ENCODE assay signal across 27 cellular contexts in genomic region chr5:159903134-159903533, GRCh38. TPM values are rescaled to one million over a fixed set of nuclear protein-coding genes. Genes with fewer than 3 reads are reported as not detected.
A peak's percentile ranks its signal among the peaks of the same experiment; 100 is the strongest.
DNase-seq lines count a peak whose midpoint lies in the region; ATAC-seq, FAIRE-seq and TF ChIP-seq lines count a peak whose summit lies in the region.
"Had no signal": no experiment of that assay in that cellular context is flagged by ENCODE, and none has a peak within 500 bp of the region (broad histone marks: within the 10 kb centered on the region; RNA-seq: fewer than 3 reads in every experiment).

No MANE protein-coding gene starts in this region.

- no peak overlapping the region for H3K23ac ChIP-seq in IMR-90 (ENCODE audit: low read depth, low read length)
- H3K23ac ChIP-seq in H1 (ENCODE audit: insufficient read length) = no peak overlapping the region

- no peaks in the 10 kb centered on the region for H3K23me2 ChIP-seq in H1 (ENCODE audit: low read depth, low read length)

- no peak for TF ChIP-seq RAD21 in IMR-90 (IDR thresholded peaks at IDR 0.05; ENCODE audit: low read length)
- TF ChIP-seq RAD21 in H1 (IDR thresholded peaks at IDR 0.05 in 1 of 2, conservative IDR thresholded peaks at IDR 0.05 in 1 of 2; ENCODE audit: low read depth in 2 of 2, low read length in 2 of 2) = no peak

- no peaks in the 10 kb centered on the region for H3K79me1 ChIP-seq in IMR-90 (ENCODE audit: low read depth in 1 of 2, low read length in 2 of 2)
- H3K79me1 ChIP-seq in H1 (ENCODE audit: low read depth, low read length) = no peaks in the 10 kb centered on the region

- no peak overlapping the region for H2BK120ac ChIP-seq in IMR-90 (ENCODE audit: low read depth, low read length)
- H2BK120ac ChIP-seq in H1 (replicated peaks; ENCODE audit: low read depth, low read length) = no peak overlapping the region

- no peak overlapping the region for H3K9ac ChIP-seq in IMR-90 (ENCODE audit: low read depth, low read length)
- no peak overlapping the region for H3K9ac ChIP-seq in H1 (replicated peaks in 1 of 4; ENCODE audit: extremely low read depth in 1 of 4, low read depth in 3 of 4, low read length in 3 of 4)

- no peak overlapping the region for H2AFZ ChIP-seq in IMR-90 (replicated peaks; ENCODE audit: low read length, poor library complexity)
- peak overlapping the region; percentile 66; the same call in 1 of the 2 replicates for H2AFZ ChIP-seq in H1 (ENCODE audit: low read length)

- no peaks in the 10 kb centered on the region for H3K9me3 ChIP-seq in IMR-90 (ENCODE audit: control insufficient read depth, insufficient read depth, low read length)
- no peaks in the 10 kb centered on the region for H3K9me3 ChIP-seq in H1 (ENCODE audit: insufficient read depth in 2 of 2, low read depth in 1 of 2, low read length in 1 of 2)
- H3K9me3 ChIP-seq: adrenal gland, gastrocnemius medialis, sigmoid colon, thoracic aorta, uterus had no signal

- H3K9me1 ChIP-seq in IMR-90 (ENCODE audit: insufficient read depth, low read length) = no peaks in the 10 kb centered on the region

- BruUV-seq in IMR-90 (replicated peaks; lab: Mats Ljungman, UMichigan) = no TSS peak

- no peak overlapping the region for H2BK15ac ChIP-seq in IMR-90 (ENCODE audit: low read depth, low read length)
- no peak overlapping the region for H2BK15ac ChIP-seq in H1 (ENCODE audit: low read length)

- no peak for TF ChIP-seq POLR2A in IMR-90 (IDR thresholded peaks at IDR 0.05; ENCODE audit: low read depth, low read length)
- no peak for TF ChIP-seq POLR2A in H1 (IDR thresholded peaks at IDR 0.05; ENCODE audit: control extremely low read depth in 1 of 2, low read depth in 2 of 2, low read length in 2 of 2)

- no peak overlapping the region for H3K27ac ChIP-seq in IMR-90 (ENCODE audit: insufficient read depth, low read length)
- H3K27ac ChIP-seq in RWPE1 = peak overlapping the region; percentile 52
- no peak overlapping the region for H3K27ac ChIP-seq in H1 (ENCODE audit: low read depth, low read length)
- H3K27ac ChIP-seq: adrenal gland, brain microvascular endothelial cell, gastrocnemius medialis, sigmoid colon, thoracic aorta had no signal

- no peak overlapping the region for H2BK12ac ChIP-seq in H1 (ENCODE audit: low read depth, low read length)

- H4K20me1 ChIP-seq in IMR-90 (ENCODE audit: insufficient read depth, low read length) (no peaks in the 10 kb centered on the region), H1 (replicated peaks in 1 of 2; ENCODE audit: control insufficient read depth in 1 of 2, insufficient read depth in 2 of 2, low read length in 2 of 2) (no peaks in the 10 kb centered on the region)

- H3K36me3 ChIP-seq in IMR-90 (ENCODE audit: control insufficient read depth, insufficient read depth, low read length) (no peaks in the 10 kb centered on the region), H1 (ENCODE audit: control insufficient read depth in 2 of 4, insufficient read depth in 4 of 4, low read length in 3 of 4) (no peaks in the 10 kb centered on the region)
- H3K36me3 ChIP-seq: adrenal gland, brain microvascular endothelial cell, gastrocnemius medialis, sigmoid colon, thoracic aorta, uterus had no signal

- no peak overlapping the region for H2AK9ac ChIP-seq in IMR-90 (replicated peaks; ENCODE audit: low read depth, low read length, poor library complexity)

- 0 out of 2 replicates have a peak overlapping the region, but pooled peaks have one; percentile 2 for H3K4ac ChIP-seq in IMR-90 (ENCODE audit: low read depth, low read length)
- H3K4ac ChIP-seq in H1 (replicated peaks; ENCODE audit: insufficient read length, low read depth, low read length) = no peak overlapping the region

- TF ChIP-seq CTCF in IMR-90 (conservative IDR thresholded peaks at IDR 0.05; ENCODE audit: low read depth, low read length) (no peak), RWPE1 (conservative IDR thresholded peaks at IDR 0.05; ENCODE audit: low read depth) (no peak), H1 (IDR thresholded peaks at IDR 0.05; ENCODE audit: control extremely low read depth in 1 of 3, insufficient read depth in 1 of 3, low read depth in 1 of 3, low read length in 3 of 3) (no peak)

- H3K14ac ChIP-seq in IMR-90 (replicated peaks; ENCODE audit: low read depth, low read length) (no peak overlapping the region), H1 (ENCODE audit: insufficient read length) (no peak overlapping the region)

- H2BK20ac ChIP-seq in IMR-90 (ENCODE audit: low read depth, low read length) (no peak overlapping the region), H1 (ENCODE audit: low read length) (no peak overlapping the region)

- in situ Hi-C loops in IMR-90 (cut with MboI; ENCODE audit: low sequenced_read_pairs) = no loop called here

- H4K8ac ChIP-seq in IMR-90 (ENCODE audit: low read depth in 2 of 2, low read length in 2 of 2) = no peak overlapping the region
- H4K8ac ChIP-seq in H1 (ENCODE audit: extremely low read depth, insufficient read depth, low read length) = no peak overlapping the region; the same call in 1 of the 2 replicates

- H3K4me1 ChIP-seq in IMR-90 (ENCODE audit: control insufficient read depth, insufficient read depth, low read length) (peaks cover 6% of the 10 kb centered on the region), H1 (replicated peaks in 1 of 4; ENCODE audit: control insufficient read depth in 3 of 4, insufficient read depth in 4 of 4, low read length in 3 of 4) (no peaks in the 10 kb centered on the region; a peak in 1 of 7 replicates)
- H3K4me1 ChIP-seq: adrenal gland, gastrocnemius medialis, sigmoid colon, uterus had no signal

- H3K79me2 ChIP-seq in H1 (ENCODE audit: control insufficient read depth in 1 of 2, insufficient read depth in 2 of 2, low read length in 2 of 2) = no peaks in the 10 kb centered on the region

- H3K18ac ChIP-seq in IMR-90 (ENCODE audit: low read depth, low read length) = no peak overlapping the region
- H3K18ac ChIP-seq in H1 (ENCODE audit: extremely low read depth, low read length) = no peak overlapping the region

- H2BK5ac ChIP-seq in IMR-90 (ENCODE audit: low read depth, low read length, poor library complexity, severe bottlenecking) (no peak overlapping the region), H1 (ENCODE audit: low read depth, low read length) (no peak overlapping the region)

- peaks cover 6% of the 10 kb centered on the region; the same call in 1 of the 2 replicates for H3K27me3 ChIP-seq in IMR-90 (ENCODE audit: control insufficient read depth, insufficient read depth, low read length)
- H3K27me3 ChIP-seq in H1 (replicated peaks in 1 of 4; ENCODE audit: control insufficient read depth in 3 of 4, extremely low read depth in 1 of 4, insufficient read depth in 3 of 4, low read length in 3 of 4) = no peaks in the 10 kb centered on the region
- H3K27me3 ChIP-seq: brain microvascular endothelial cell, gastrocnemius medialis, sigmoid colon, uterus had no signal

- no CpG with 5 or more reads among the region's 1 CpG for WGBS in IMR-90 (ENCODE audit: extremely low coverage in 2 of 2, insufficient read length in 1 of 2), 2 experiments
- 81% methylated on average over 1 of the region's 1 CpG; no CpG with 5 or more reads in 1 of the 2 experiments for WGBS in H1 (ENCODE audit: extremely low coverage in 1 of 2, insufficient coverage in 1 of 2, insufficient read length in 1 of 2, insufficient replicate concordance in 2 of 2, low coverage in 1 of 2, low lambda C conversion rate in 2 of 2, missing lambda C conversion rate in 1 of 2), 2 experiments

- no peak overlapping the region for H3K56ac ChIP-seq in IMR-90 (ENCODE audit: extremely low read depth, insufficient read depth, low read length)
- no peak overlapping the region for H3K56ac ChIP-seq in H1 (replicated peaks; ENCODE audit: insufficient read length, low read depth, low read length)

- H2AK5ac ChIP-seq in IMR-90 (ENCODE audit: low read depth, low read length) (no peak overlapping the region), H1 (ENCODE audit: low read depth, low read length) (no peak overlapping the region)

- H3K4me3 ChIP-seq in IMR-90 (ENCODE audit: insufficient read depth, low read depth, low read length) (no peak overlapping the region), H1 (ENCODE audit: extremely low read depth in 1 of 4, insufficient read depth in 2 of 4, low read depth in 3 of 4, low read length in 4 of 4) (no peak overlapping the region)
- H3K4me3 ChIP-seq: adrenal gland, gastrocnemius medialis, sigmoid colon, thoracic aorta, uterus had no signal

- DNase-seq in IMR-90 (no peak), RWPE1 (ENCODE audit: low spot score) (no peak), H1 (ENCODE audit: low read depth in 1 of 2, low spot score in 2 of 2) (no peak), renal cortical epithelial cell (ENCODE audit: low read depth) (peak; percentile 44), SW 1271 (lab: John Stamatoyannopoulos, UW) (no peak), OCI-M2 (lab: John Stamatoyannopoulos, UW; ENCODE audit: unreplicated experiment) (no peak), EL (no peak)
- DNase-seq: activated CD4-positive, alpha-beta T cell treated with anti-CD3 and anti-CD28 coated beads, Interleukin-2, amount 50 U/mL, for 1 hour; activated naive CD4-positive, alpha-beta T cell treated with anti-CD3 and anti-CD28 coated beads for 36 hours; activated T-cell treated with anti-CD3 and anti-CD28 coated beads, Interleukin-2, amount 50 U/mL, for 72 hours; adrenal gland; AML-193; CD8-positive, alpha-beta T cell; DMS 273 treated with DMSO at 0.1 percent for 48 hours; effector memory CD8-positive, alpha-beta T cell; gastrocnemius medialis; H7; hippocampal formation; NCI-H1417; NCI-H2029 treated with DMSO at 0.1 percent for 48 hours; sigmoid colon; T-helper 9 cell; uterus had no signal

- dilution Hi-C loops in IMR-90 (cut with HindIII; ENCODE audit: low sequenced_read_pairs, unreplicated experiment) = no loop called here

- POLR2A ChIA-PET in IMR-90 (lab: Charles Lee; ENCODE audit: unreplicated experiment) (no interaction called here), RWPE1 (lab: Yijun Ruan, JAX; ENCODE audit: low non-redundant PET) (no interaction called here), H1 (lab: Charles Lee; ENCODE audit: partially characterized antibody) (no interaction called here)

- FAIRE-seq in H1 (lab: Jason Lieb, UNC) = no peak
- FAIRE-seq: colon had no signal

- intact Hi-C loops in IMR-90 (cut with micrococcal nuclease) = no loop called here

- H4K5ac ChIP-seq in IMR-90 (ENCODE audit: low read depth, low read length) = no peak overlapping the region
- H4K5ac ChIP-seq in H1 (ENCODE audit: insufficient read length, low read depth, low read length) = no peak overlapping the region

- H3K4me2 ChIP-seq in IMR-90 (ENCODE audit: low read depth, low read length) (no peak overlapping the region), H1 (ENCODE audit: insufficient read depth in 1 of 2, low read depth in 2 of 2, low read length in 2 of 2) (no peak overlapping the region)

- CTCF ChIA-PET in IMR-90 (lab: Yijun Ruan, JAX) (no interaction called here), RWPE1 (lab: Yijun Ruan, JAX) (interaction anchor here (0.6 to 1.2 kb wide), 2 partner anchors 13 to 26 kb away, joined by 3 to 4 read pairs; no protein-coding TSS in a partner anchor), H1 (lab: Charles Lee; ENCODE audit: partially characterized antibody) (interaction anchor here (0.9 to 1.3 kb wide), 3 partner anchors 9 to 461 kb away, joined by 3 to 4 read pairs (median 4); no protein-coding TSS in a partner anchor)

- TF ChIP-seq EP300 in H1 (IDR thresholded peaks at IDR 0.05; ENCODE audit: borderline replicate concordance in 1 of 2, low read depth in 2 of 2, low read length in 2 of 2) = no peak

- ATAC-seq in IMR-90 (ENCODE audit: low read depth) = no peak
- ATAC-seq: activated T-cell treated with anti-CD3 and anti-CD28 coated beads, Interleukin-2, amount 50 U/mL, for 72 hours; CD8-positive, alpha-beta T cell; effector memory CD8-positive, alpha-beta T cell; esophagus mucosa; gastrocnemius medialis had no signal

- H4K91ac ChIP-seq in IMR-90 (ENCODE audit: insufficient read depth, low read depth, low read length) (no peak overlapping the region), H1 (replicated peaks; ENCODE audit: insufficient read length, low read length) (no peak overlapping the region)

RNA-seq across cellular contexts. Expression of gene ADRA1B, which starts 13.1 kb away (rescaled TPM):
- total RNA-seq in IMR-90 (2012; rRNA removed) = 0.18 and 0.56 TPM in 2 replicates
- 1.5 and 1.6 TPM in 2 replicates for polyA plus RNA-seq in IMR-90 (2012; rRNA removed)
- 0.76 and 1.5 TPM in 2 replicates for polyA plus RNA-seq in IMR-90 (2012; cell fraction: cytosol; rRNA removed)
- 0.54 and 1.4 TPM in 2 replicates for polyA plus RNA-seq in IMR-90 (2012; cell fraction: nucleus; rRNA removed; ENCODE audit: low replicate concordance)
- total RNA-seq in H1 (2021; fragmentation: NEBNext Ultra II Directional; extraction: Animal tissue kit (Norgen Biotek cat#: 25700)) = not detected in 2 replicates
- polyA plus RNA-seq in H1 (2011; rRNA removed) = 0.08 TPM in 1 of 2 replicates, not detected in the other
- not detected for polyA plus RNA-seq in H1 (2011; cell fraction: cytosol; rRNA removed)
- polyA plus RNA-seq in H1 (2011; cell fraction: nucleus; rRNA removed) = 0.04 TPM
- polyA plus RNA-seq in H1 (2012, experiment 1 of 2) = not detected in 4 replicates
- polyA plus RNA-seq in H1 (2012, experiment 2 of 2) = not detected
- not detected for polyA plus RNA-seq in H1 (2013, experiment 1 of 2)
- polyA plus RNA-seq in H1 (2013, experiment 2 of 2) = 0.11 TPM
- polyA minus RNA-seq in H1 (2011; rRNA and poly(A)+ RNA removed) = 0.09 and 0.22 TPM in 2 replicates
- not detected for polyA minus RNA-seq in H1 (2011; cell fraction: cytosol; rRNA and poly(A)+ RNA removed)
- not detected for polyA minus RNA-seq in H1 (2011; cell fraction: nucleus; rRNA and poly(A)+ RNA removed)
- total RNA-seq in renal cortical epithelial cell = 1.6 and 5.4 TPM in 2 replicates
- total RNA-seq: activated naive CD4-positive, alpha-beta T cell treated with anti-CD3 and anti-CD28 coated beads for 36 hours; activated T-cell treated with anti-CD3 and anti-CD28 coated beads, Interleukin-2, amount 50 U/mL, for 72 hours; CD8-positive, alpha-beta T cell; esophagus mucosa had no signal
